In the genomic region with DNA sequence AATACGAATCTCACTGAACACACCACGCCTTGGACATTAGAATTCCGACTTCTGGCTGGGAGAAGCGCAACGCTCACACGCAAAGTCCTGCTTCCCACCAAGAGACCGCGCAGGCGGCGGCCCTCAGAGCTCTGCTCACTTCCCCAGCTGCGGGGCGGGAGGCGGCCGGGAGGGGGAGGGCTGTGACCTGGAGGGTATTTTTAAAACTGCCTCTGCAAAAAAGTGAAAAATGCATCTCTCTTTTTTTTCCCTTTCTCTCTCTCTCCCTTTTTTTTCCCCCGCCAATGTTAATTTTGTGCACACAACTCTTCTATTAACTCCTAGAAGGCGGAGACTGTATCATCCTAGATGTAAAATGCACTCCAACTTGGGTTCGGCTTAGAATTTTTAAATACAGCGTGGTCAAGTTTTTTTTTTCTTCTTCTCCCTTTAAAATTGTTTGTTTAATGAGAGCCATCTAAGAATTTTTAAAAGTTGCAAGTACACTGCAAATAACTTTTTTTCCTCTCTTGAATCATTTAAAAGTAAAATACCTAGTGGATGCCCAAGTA, we compare ENCODE assay signal across 1 cellular context.
TF ChIP-seq lines count a peak whose summit lies in the region.

No MANE protein-coding gene starts in this region.

TF ChIP-seq in HEK293, 187 proteins besides CTCF, POLR2A, EP300 and RAD21 (continued from another document):
- TF ChIP-seq, protein P1, sequence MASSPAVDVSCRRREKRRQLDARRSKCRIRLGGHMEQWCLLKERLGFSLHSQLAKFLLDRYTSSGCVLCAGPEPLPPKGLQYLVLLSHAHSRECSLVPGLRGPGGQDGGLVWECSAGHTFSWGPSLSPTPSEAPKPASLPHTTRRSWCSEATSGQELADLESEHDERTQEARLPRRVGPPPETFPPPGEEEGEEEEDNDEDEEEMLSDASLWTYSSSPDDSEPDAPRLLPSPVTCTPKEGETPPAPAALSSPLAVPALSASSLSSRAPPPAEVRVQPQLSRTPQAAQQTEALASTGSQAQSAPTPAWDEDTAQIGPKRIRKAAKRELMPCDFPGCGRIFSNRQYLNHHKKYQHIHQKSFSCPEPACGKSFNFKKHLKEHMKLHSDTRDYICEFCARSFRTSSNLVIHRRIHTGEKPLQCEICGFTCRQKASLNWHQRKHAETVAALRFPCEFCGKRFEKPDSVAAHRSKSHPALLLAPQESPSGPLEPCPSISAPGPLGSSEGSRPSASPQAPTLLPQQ (tag by site-specific recombination; IDR thresholded peaks at IDR 0.05) = no peak
- no peak for TF ChIP-seq KLF8 (tag by site-specific recombination; IDR thresholded peaks at IDR 0.05)
